Comparison of ENCODE assay signal across 1 cellular context in the genomic region with DNA sequence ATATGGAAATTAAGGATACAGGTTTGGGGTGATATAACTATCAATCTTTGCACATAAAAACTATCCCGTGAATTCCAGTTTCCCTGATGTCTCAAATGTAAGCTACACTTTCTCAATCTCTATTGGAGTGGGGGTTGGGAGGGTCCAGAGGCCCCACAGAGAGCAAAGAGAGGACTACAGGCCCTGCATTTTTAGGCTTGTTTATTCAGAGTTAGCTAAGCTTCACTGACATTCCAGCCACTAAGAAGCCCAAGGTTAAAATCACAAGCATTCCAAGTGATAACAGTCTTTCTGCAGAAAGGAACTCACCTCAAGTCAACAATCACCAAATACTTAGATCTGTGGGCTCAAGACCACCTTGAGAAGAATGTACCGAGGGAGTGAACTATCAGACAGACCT.
A peak's percentile ranks its signal among the peaks of the same experiment; 100 is the strongest.
TF ChIP-seq lines count a peak whose summit lies in the region.

No MANE protein-coding gene starts in this region.

TF ChIP-seq in HepG2, 621 proteins besides CTCF, POLR2A, EP300 and RAD21 (continued from another document and continues in another):
- TF ChIP-seq, protein P1, sequence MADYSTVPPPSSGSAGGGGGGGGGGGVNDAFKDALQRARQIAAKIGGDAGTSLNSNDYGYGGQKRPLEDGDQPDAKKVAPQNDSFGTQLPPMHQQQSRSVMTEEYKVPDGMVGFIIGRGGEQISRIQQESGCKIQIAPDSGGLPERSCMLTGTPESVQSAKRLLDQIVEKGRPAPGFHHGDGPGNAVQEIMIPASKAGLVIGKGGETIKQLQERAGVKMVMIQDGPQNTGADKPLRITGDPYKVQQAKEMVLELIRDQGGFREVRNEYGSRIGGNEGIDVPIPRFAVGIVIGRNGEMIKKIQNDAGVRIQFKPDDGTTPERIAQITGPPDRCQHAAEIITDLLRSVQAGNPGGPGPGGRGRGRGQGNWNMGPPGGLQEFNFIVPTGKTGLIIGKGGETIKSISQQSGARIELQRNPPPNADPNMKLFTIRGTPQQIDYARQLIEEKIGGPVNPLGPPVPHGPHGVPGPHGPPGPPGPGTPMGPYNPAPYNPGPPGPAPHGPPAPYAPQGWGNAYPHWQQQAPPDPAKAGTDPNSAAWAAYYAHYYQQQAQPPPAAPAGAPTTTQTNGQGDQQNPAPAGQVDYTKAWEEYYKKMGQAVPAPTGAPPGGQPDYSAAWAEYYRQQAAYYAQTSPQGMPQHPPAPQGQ (CRISPR knock-in tag; IDR thresholded peaks at IDR 0.05; ENCODE audit: borderline replicate concordance) = no peak
- TF ChIP-seq ZSCAN20 (CRISPR knock-in tag; IDR thresholded peaks at IDR 0.05; ENCODE audit: borderline replicate concordance) = no peak
- TF ChIP-seq, protein P2, sequence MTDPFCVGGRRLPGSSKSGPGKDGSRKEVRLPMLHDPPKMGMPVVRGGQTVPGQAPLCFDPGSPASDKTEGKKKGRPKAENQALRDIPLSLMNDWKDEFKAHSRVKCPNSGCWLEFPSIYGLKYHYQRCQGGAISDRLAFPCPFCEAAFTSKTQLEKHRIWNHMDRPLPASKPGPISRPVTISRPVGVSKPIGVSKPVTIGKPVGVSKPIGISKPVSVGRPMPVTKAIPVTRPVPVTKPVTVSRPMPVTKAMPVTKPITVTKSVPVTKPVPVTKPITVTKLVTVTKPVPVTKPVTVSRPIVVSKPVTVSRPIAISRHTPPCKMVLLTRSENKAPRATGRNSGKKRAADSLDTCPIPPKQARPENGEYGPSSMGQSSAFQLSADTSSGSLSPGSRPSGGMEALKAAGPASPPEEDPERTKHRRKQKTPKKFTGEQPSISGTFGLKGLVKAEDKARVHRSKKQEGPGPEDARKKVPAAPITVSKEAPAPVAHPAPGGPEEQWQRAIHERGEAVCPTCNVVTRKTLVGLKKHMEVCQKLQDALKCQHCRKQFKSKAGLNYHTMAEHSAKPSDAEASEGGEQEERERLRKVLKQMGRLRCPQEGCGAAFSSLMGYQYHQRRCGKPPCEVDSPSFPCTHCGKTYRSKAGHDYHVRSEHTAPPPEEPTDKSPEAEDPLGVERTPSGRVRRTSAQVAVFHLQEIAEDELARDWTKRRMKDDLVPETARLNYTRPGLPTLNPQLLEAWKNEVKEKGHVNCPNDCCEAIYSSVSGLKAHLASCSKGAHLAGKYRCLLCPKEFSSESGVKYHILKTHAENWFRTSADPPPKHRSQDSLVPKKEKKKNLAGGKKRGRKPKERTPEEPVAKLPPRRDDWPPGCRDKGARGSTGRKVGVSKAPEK (CRISPR knock-in tag; IDR thresholded peaks at IDR 0.05; ENCODE audit: borderline replicate concordance) = no peak
- TF ChIP-seq, protein P3, sequence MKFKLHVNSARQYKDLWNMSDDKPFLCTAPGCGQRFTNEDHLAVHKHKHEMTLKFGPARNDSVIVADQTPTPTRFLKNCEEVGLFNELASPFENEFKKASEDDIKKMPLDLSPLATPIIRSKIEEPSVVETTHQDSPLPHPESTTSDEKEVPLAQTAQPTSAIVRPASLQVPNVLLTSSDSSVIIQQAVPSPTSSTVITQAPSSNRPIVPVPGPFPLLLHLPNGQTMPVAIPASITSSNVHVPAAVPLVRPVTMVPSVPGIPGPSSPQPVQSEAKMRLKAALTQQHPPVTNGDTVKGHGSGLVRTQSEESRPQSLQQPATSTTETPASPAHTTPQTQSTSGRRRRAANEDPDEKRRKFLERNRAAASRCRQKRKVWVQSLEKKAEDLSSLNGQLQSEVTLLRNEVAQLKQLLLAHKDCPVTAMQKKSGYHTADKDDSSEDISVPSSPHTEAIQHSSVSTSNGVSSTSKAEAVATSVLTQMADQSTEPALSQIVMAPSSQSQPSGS (CRISPR knock-in tag; IDR thresholded peaks at IDR 0.05) = peak; percentile 34; the same call in 1 of the 2 replicates
- no peak for TF ChIP-seq MTA3 (CRISPR knock-in tag; IDR thresholded peaks at IDR 0.05)
- TF ChIP-seq TEAD2 (CRISPR knock-in tag; IDR thresholded peaks at IDR 0.05) = no peak
- TF ChIP-seq, protein P4, sequence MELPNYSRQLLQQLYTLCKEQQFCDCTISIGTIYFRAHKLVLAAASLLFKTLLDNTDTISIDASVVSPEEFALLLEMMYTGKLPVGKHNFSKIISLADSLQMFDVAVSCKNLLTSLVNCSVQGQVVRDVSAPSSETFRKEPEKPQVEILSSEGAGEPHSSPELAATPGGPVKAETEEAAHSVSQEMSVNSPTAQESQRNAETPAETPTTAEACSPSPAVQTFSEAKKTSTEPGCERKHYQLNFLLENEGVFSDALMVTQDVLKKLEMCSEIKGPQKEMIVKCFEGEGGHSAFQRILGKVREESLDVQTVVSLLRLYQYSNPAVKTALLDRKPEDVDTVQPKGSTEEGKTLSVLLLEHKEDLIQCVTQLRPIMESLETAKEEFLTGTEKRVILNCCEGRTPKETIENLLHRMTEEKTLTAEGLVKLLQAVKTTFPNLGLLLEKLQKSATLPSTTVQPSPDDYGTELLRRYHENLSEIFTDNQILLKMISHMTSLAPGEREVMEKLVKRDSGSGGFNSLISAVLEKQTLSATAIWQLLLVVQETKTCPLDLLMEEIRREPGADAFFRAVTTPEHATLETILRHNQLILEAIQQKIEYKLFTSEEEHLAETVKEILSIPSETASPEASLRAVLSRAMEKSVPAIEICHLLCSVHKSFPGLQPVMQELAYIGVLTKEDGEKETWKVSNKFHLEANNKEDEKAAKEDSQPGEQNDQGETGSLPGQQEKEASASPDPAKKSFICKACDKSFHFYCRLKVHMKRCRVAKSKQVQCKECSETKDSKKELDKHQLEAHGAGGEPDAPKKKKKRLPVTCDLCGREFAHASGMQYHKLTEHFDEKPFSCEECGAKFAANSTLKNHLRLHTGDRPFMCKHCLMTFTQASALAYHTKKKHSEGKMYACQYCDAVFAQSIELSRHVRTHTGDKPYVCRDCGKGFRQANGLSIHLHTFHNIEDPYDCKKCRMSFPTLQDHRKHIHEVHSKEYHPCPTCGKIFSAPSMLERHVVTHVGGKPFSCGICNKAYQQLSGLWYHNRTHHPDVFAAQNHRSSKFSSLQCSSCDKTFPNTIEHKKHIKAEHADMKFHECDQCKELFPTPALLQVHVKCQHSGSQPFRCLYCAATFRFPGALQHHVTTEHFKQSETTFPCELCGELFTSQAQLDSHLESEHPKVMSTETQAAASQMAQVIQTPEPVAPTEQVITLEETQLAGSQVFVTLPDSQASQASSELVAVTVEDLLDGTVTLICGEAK (IDR thresholded peaks at IDR 0.05) = no peak
- TF ChIP-seq, protein P4 (CRISPR knock-in tag; IDR thresholded peaks at IDR 0.05) = no peak
- no peak for TF ChIP-seq KDM5A (IDR thresholded peaks at IDR 0.05; ENCODE audit: borderline replicate concordance, low read length)
- peak in 1 of 2 experiments; percentile 33; a peak in 1 of 4 replicates for TF ChIP-seq NR2F1 (CRISPR knock-in tag; IDR thresholded peaks at IDR 0.05)
- TF ChIP-seq, protein P5, sequence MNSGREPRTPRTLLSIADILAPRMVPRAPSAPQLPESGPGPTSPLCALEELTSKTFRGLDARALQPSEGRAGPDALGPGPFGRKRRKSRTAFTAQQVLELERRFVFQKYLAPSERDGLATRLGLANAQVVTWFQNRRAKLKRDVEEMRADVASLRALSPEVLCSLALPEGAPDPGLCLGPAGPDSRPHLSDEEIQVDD (CRISPR knock-in tag; IDR thresholded peaks at IDR 0.05; ENCODE audit: borderline replicate concordance) = no peak
- no peak for TF ChIP-seq HHEX (CRISPR knock-in tag; IDR thresholded peaks at IDR 0.05)
- TF ChIP-seq ZNF562 (CRISPR knock-in tag; IDR thresholded peaks at IDR 0.05; ENCODE audit: borderline replicate concordance) = no peak
- TF ChIP-seq MEIS2 (CRISPR knock-in tag; IDR thresholded peaks at IDR 0.05) = no peak
- TF ChIP-seq ATAD3A (CRISPR knock-in tag; IDR thresholded peaks at IDR 0.05) = no peak
- TF ChIP-seq, protein P6, sequence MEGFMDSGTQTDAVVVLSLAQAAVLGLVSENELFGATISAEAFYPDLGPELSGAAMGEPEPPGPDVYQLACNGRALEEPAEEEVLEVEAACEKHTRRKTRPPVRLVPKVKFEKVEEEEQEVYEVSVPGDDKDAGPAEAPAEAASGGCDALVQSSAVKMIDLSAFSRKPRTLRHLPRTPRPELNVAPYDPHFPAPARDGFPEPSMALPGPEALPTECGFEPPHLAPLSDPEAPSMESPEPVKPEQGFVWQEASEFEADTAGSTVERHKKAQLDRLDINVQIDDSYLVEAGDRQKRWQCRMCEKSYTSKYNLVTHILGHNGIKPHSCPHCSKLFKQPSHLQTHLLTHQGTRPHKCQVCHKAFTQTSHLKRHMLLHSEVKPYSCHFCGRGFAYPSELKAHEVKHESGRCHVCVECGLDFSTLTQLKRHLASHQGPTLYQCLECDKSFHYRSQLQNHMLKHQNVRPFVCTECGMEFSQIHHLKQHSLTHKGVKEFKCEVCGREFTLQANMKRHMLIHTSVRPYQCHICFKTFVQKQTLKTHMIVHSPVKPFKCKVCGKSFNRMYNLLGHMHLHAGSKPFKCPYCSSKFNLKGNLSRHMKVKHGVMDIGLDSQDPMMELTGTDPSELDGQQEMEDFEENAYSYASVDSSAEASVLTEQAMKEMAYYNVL (CRISPR knock-in tag; IDR thresholded peaks at IDR 0.05; ENCODE audit: borderline replicate concordance) = peak; percentile 21; the same call in 1 of the 2 replicates
- TF ChIP-seq, protein P7, sequence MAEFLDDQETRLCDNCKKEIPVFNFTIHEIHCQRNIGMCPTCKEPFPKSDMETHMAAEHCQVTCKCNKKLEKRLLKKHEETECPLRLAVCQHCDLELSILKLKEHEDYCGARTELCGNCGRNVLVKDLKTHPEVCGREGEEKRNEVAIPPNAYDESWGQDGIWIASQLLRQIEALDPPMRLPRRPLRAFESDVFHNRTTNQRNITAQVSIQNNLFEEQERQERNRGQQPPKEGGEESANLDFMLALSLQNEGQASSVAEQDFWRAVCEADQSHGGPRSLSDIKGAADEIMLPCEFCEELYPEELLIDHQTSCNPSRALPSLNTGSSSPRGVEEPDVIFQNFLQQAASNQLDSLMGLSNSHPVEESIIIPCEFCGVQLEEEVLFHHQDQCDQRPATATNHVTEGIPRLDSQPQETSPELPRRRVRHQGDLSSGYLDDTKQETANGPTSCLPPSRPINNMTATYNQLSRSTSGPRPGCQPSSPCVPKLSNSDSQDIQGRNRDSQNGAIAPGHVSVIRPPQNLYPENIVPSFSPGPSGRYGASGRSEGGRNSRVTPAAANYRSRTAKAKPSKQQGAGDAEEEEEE (CRISPR knock-in tag; IDR thresholded peaks at IDR 0.05; ENCODE audit: borderline replicate concordance) = no peak
- TF ChIP-seq ZNF260 (CRISPR knock-in tag; IDR thresholded peaks at IDR 0.05; ENCODE audit: borderline replicate concordance, low read depth) = no peak
- no peak for TF ChIP-seq NCOA1 (CRISPR knock-in tag; IDR thresholded peaks at IDR 0.05)
- no peak for TF ChIP-seq ZNF619 (CRISPR knock-in tag; IDR thresholded peaks at IDR 0.05)
- 0 out of 2 replicates have a peak, but pooled peaks have one; percentile 20 for TF ChIP-seq FOXA1 (IDR thresholded peaks at IDR 0.05)
- TF ChIP-seq FOXA1 (CRISPR knock-in tag; IDR thresholded peaks at IDR 0.05) = peak; percentile 95
- TF ChIP-seq, protein P8, sequence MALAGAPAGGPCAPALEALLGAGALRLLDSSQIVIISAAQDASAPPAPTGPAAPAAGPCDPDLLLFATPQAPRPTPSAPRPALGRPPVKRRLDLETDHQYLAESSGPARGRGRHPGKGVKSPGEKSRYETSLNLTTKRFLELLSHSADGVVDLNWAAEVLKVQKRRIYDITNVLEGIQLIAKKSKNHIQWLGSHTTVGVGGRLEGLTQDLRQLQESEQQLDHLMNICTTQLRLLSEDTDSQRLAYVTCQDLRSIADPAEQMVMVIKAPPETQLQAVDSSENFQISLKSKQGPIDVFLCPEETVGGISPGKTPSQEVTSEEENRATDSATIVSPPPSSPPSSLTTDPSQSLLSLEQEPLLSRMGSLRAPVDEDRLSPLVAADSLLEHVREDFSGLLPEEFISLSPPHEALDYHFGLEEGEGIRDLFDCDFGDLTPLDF (CRISPR knock-in tag; IDR thresholded peaks at IDR 0.05) = no peak
- TF ChIP-seq, protein P9, sequence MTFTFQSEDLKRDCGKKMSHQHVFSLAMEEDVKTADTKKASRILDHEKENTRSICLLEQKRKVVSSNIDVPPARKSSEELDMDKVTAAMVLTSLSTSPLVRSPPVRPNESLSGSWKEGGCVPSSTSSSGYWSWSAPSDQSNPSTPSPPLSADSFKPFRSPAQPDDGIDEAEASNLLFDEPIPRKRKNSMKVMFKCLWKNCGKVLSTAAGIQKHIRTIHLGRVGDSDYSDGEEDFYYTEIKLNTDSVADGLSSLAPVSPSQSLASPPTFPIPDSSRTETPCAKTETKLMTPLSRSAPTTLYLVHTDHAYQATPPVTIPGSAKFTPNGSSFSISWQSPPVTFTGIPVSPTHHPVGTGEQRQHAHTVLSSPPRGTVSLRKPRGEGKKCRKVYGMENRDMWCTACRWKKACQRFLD (CRISPR knock-in tag; IDR thresholded peaks at IDR 0.05; ENCODE audit: borderline replicate concordance) = no peak
- no peak for TF ChIP-seq ZNF329 (CRISPR knock-in tag; IDR thresholded peaks at IDR 0.05; ENCODE audit: low read depth)
- no peak for TF ChIP-seq ZFP36L2 (CRISPR knock-in tag; IDR thresholded peaks at IDR 0.05)
- TF ChIP-seq TBP (CRISPR knock-in tag; IDR thresholded peaks at IDR 0.05) = no peak
- TF ChIP-seq, protein P10, sequence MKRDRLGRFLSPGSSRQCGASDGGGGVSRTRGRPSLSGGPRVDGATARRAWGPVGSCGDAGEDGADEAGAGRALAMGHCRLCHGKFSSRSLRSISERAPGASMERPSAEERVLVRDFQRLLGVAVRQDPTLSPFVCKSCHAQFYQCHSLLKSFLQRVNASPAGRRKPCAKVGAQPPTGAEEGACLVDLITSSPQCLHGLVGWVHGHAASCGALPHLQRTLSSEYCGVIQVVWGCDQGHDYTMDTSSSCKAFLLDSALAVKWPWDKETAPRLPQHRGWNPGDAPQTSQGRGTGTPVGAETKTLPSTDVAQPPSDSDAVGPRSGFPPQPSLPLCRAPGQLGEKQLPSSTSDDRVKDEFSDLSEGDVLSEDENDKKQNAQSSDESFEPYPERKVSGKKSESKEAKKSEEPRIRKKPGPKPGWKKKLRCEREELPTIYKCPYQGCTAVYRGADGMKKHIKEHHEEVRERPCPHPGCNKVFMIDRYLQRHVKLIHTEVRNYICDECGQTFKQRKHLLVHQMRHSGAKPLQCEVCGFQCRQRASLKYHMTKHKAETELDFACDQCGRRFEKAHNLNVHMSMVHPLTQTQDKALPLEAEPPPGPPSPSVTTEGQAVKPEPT (CRISPR knock-in tag; IDR thresholded peaks at IDR 0.05; ENCODE audit: low read depth) = no peak
